8 cellular contexts compared by ENCODE assay signal in the genomic region with DNA sequence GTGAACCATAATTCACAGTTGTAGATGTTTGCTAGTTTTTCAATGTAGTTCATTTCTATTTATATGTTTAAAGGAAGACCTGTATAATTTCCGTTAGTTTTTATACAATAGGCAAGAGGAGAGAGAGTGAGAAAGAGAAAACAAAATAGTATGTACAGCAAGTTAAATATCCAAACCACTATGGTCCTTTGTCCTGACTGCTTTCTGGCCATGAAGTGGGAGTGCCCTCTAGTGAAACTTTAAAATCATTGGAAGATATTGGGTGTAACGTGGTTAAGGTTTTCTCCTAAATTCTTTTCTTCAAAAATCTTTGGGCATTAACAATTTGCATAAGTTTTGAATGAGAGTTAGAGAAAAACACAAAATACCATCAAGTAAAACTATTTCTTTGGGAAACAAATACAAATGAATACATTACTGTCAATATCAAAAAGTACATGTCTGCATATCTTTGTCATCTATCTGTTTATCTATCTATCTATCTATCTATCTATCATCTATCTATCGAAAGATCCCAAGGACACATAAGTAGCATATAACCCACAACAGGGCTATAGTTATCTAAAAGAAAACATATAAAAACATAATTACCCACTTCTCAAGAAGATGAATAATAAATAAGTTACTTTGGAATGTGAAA.
DNase-seq lines count a peak whose midpoint lies in the region; ATAC-seq, FAIRE-seq and TF ChIP-seq lines count a peak whose summit lies in the region.

No MANE protein-coding gene starts in this region.

- POLR2A ChIA-PET in OCI-LY7 (lab: Charles Lee): no interaction called here

- 0 out of 2 replicates have a peak overlapping the region, but pooled peaks have one; percentile 26 for H2AFZ ChIP-seq in OCI-LY7 (ENCODE audit: low read length)

- H3K4me1 ChIP-seq in OCI-LY7 (ENCODE audit: insufficient read depth, low read length, poor library complexity, severe bottlenecking) (peaks cover 21% of the 10 kb centered on the region), small intestine (ENCODE audit: control insufficient read depth in 2 of 2, insufficient read depth in 1 of 2, low read depth in 1 of 2, low read length in 1 of 2) (no peaks in the 10 kb centered on the region)

- intact Hi-C loops in OCI-LY7 (cut with micrococcal nuclease; ENCODE audit: unreplicated experiment): loop anchor here (1.0 to 10.0 kb wide), 4 partner anchors 234 to 549 kb away; no protein-coding TSS in a partner anchor

- H3K27me3 Mint-ChIP-seq in activated CD8-positive, alpha-beta memory T cell treated with anti-CD3 and anti-CD28 coated beads, Interleukin-2, amount 10 ng/mL, durations not matched to agents 7 days and 5 days: peaks cover 7% of the 10 kb centered on the region

- H3K4me3 Mint-ChIP-seq in activated CD8-positive, alpha-beta memory T cell treated with anti-CD3 and anti-CD28 coated beads, Interleukin-2, amount 10 ng/mL, durations not matched to agents 7 days and 5 days: no peak overlapping the region

- H4K20me1 ChIP-seq in OCI-LY7 (ENCODE audit: insufficient read depth, low read length): no peaks in the 10 kb centered on the region

- H3K9me3 ChIP-seq in OCI-LY7 (ENCODE audit: low read length): no peaks in the 10 kb centered on the region
- no peaks in the 10 kb centered on the region for H3K9me3 ChIP-seq in small intestine (ENCODE audit: control insufficient read depth, low read depth)

- H3K36me3 ChIP-seq in OCI-LY7 (ENCODE audit: insufficient read depth, low read length) (no peaks in the 10 kb centered on the region), small intestine (ENCODE audit: control insufficient read depth in 2 of 2, insufficient read depth in 2 of 2, low read length in 2 of 2) (no peaks in the 10 kb centered on the region)

- H3K9me2 ChIP-seq in OCI-LY7 (ENCODE audit: insufficient read depth, low read length): no peaks in the 10 kb centered on the region

- FAIRE-seq in small intestine (lab: Jason Lieb, UNC): no peak

- DNase-seq in COLO668 (lab: John Stamatoyannopoulos, UW; ENCODE audit: unreplicated experiment) (peak; percentile 8), HT-29 (ENCODE audit: low spot score) (peak; percentile 75), OCI-LY7 (ENCODE audit: low spot score) (peak; percentile 65), fibroblast of peridontal ligament (ENCODE audit: extremely low read depth) (peak; percentile 30), small intestine (peak; percentile 5)
- no peak for DNase-seq in activated CD8-positive, alpha-beta memory T cell treated with anti-CD3 and anti-CD28 coated beads, Interleukin-2, amount 10 ng/mL, durations not matched to agents 7 days and 5 days

- no TSS peak for BruUV-seq in OCI-LY7 (replicated peaks; lab: Mats Ljungman, UMichigan)

- H3K36me3 Mint-ChIP-seq in activated CD8-positive, alpha-beta memory T cell treated with anti-CD3 and anti-CD28 coated beads, Interleukin-2, amount 10 ng/mL, durations not matched to agents 7 days and 5 days: no peaks in the 10 kb centered on the region

- TF ChIP-seq CTCF in OCI-LY7 (conservative IDR thresholded peaks at IDR 0.05; ENCODE audit: low read length): peak; percentile 93

- no peaks in the 10 kb centered on the region for H3K79me2 ChIP-seq in OCI-LY7 (ENCODE audit: insufficient read depth, low read depth, low read length)

- no peaks in the 10 kb centered on the region for H3K4me1 Mint-ChIP-seq in activated CD8-positive, alpha-beta memory T cell treated with anti-CD3 and anti-CD28 coated beads, Interleukin-2, amount 10 ng/mL, durations not matched to agents 7 days and 5 days

- H3K4me3 ChIP-seq in OCI-LY7 (ENCODE audit: low read depth, low read length, poor library complexity, severe bottlenecking) (no peak overlapping the region), small intestine (ENCODE audit: low read depth in 1 of 2, low read length in 2 of 2) (no peak overlapping the region)

- H3K27ac ChIP-seq in OCI-LY7 (ENCODE audit: low read depth, low read length, poor library complexity, severe bottlenecking) (no peak overlapping the region), small intestine (ENCODE audit: low read depth in 1 of 2, low read length in 1 of 2) (no peak overlapping the region)

- peaks cover 0 to 3% of the 10 kb centered on the region in 2 donors for H3K27me3 ChIP-seq in small intestine (ENCODE audit: control insufficient read depth in 2 of 2, insufficient read depth in 2 of 2, low read length in 2 of 2)

- no peak overlapping the region for H3K27ac Mint-ChIP-seq in activated CD8-positive, alpha-beta memory T cell treated with anti-CD3 and anti-CD28 coated beads, Interleukin-2, amount 10 ng/mL, durations not matched to agents 7 days and 5 days

- CTCF ChIA-PET in OCI-LY7 (lab: Charles Lee; ENCODE audit: unreplicated experiment): no interaction called here
- CTCF ChIA-PET in activated CD8-positive, alpha-beta memory T cell treated with anti-CD3 and anti-CD28 coated beads, Interleukin-2, amount 10 ng/mL, durations not matched to agents 7 days and 5 days (lab: Charles Lee): no interaction called here

- no peak for ATAC-seq in HG03175 (IDR thresholded peaks at IDR 0.05; ENCODE audit: unreplicated experiment)
- ATAC-seq in activated CD8-positive, alpha-beta memory T cell treated with anti-CD3 and anti-CD28 coated beads, Interleukin-2, amount 10 ng/mL, durations not matched to agents 7 days and 5 days: no peak
- ATAC-seq in HG03521 (IDR thresholded peaks at IDR 0.05; ENCODE audit: unreplicated experiment): no peak

- 13 to 18% (median 16%) methylated on average over 3 of the region's 3 CpGs for WGBS in small intestine, 3 donors

- H3K9me3 Mint-ChIP-seq in activated CD8-positive, alpha-beta memory T cell treated with anti-CD3 and anti-CD28 coated beads, Interleukin-2, amount 10 ng/mL, durations not matched to agents 7 days and 5 days (ENCODE audit: low read depth): no peaks in the 10 kb centered on the region

- no peak overlapping the region for H3K4me2 ChIP-seq in OCI-LY7 (ENCODE audit: low read length)
